ENCODE assay signal across 8 cellular contexts in the genomic region with DNA sequence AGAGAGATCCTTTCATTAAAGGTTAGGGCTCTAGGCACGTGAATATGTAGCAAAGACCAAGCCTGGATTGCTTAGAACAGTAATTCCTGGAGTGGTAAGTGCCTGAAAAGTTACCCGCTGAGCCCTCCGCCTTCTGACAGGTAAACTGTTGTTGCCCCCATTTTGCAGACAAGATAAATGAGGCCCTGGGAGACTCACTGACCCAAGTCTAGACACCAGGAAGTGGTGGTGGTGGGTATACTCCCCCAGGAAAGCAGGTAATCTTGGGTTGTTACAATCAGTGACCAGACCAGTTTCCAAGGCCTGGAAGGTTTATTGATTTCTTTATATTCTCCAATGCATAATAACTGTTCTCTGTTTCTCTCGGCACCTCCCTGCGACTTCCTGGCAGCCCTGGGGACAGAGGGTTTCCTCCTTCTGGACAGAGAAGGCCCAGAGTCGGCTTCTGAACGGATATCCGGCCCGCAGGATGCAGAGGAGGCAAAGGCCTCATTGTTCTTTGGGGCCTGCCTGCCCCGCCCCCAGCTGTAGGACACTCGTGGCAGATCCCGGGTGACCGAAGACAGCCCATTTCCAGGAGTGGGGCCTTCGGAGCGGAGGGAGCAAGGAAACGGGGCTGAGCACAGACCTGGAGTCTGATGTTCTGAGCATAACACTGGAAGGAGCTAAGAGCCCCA. TPM values are rescaled to one million over a fixed set of nuclear protein-coding genes. Genes with fewer than 3 reads are reported as not detected.
DNase-seq lines count a peak whose midpoint lies in the region; ATAC-seq, FAIRE-seq and TF ChIP-seq lines count a peak whose summit lies in the region.

No MANE protein-coding gene starts in this region.

- H3K9ac ChIP-seq in iPS-18a (ENCODE audit: low read length) (no peak overlapping the region), skeletal muscle tissue (ENCODE audit: low read depth in 1 of 3, low read length in 3 of 3) (peak overlapping the region in 2 of 3 donors; percentile 59 to 79)

- H3K4me1 ChIP-seq in iPS-18a (ENCODE audit: control insufficient read depth, low read depth, low read length) (peaks cover 17% of the 10 kb centered on the region), skeletal muscle tissue (ENCODE audit: control insufficient read depth in 3 of 3, insufficient read depth in 3 of 3, low read length in 3 of 3) (peaks cover 18 to 25% (median 25%) of the 10 kb centered on the region in 3 donors)

- peak overlapping the region; percentile 67 for H3K4me3 ChIP-seq in astrocyte of the cerebellum (ENCODE audit: low read depth, low read length)
- H3K4me3 ChIP-seq in iPS-18a (ENCODE audit: low read length): peak overlapping the region; percentile 60
- H3K4me3 ChIP-seq in skeletal muscle tissue (ENCODE audit: low read length in 3 of 3): peak overlapping the region; percentile 57 to 88 (median 87)

- TF ChIP-seq CTCF in astrocyte of the cerebellum (IDR thresholded peaks at IDR 0.05; ENCODE audit: low read depth, low read length, missing control alignments): no peak

- peak; percentile 42 for TF ChIP-seq POLR2A in GM12891 (IDR thresholded peaks at IDR 0.05; ENCODE audit: low read depth, low read length)

- H3K27me3 ChIP-seq in iPS-18a (ENCODE audit: control insufficient read depth, insufficient read depth, low read length) (peaks cover 25% of the 10 kb centered on the region), skeletal muscle tissue (ENCODE audit: control insufficient read depth in 3 of 3, insufficient read depth in 3 of 3, low read length in 3 of 3) (no peaks in the 10 kb centered on the region)

- peak; percentile 31 for ATAC-seq in HG02943 (IDR thresholded peaks at IDR 0.05; ENCODE audit: low read depth, unreplicated experiment)
- ATAC-seq in HG02884 (IDR thresholded peaks at IDR 0.05; ENCODE audit: unreplicated experiment): no peak

- H3K9me3 ChIP-seq in iPS-18a (ENCODE audit: control insufficient read depth, low read depth, low read length): no peaks in the 10 kb centered on the region
- no peaks in the 10 kb centered on the region for H3K9me3 ChIP-seq in skeletal muscle tissue (ENCODE audit: control insufficient read depth in 3 of 3, low read length in 3 of 3)

- peak; percentile 61 for FAIRE-seq in GM12891 (lab: Jason Lieb, UNC)

- in situ Hi-C loops in astrocyte of the cerebellum (cut with HindIII; ENCODE audit: low sequenced_read_pairs): no loop called here

- DNase-seq in GM12891 (ENCODE audit: insufficient read length, low spot score) (no peak), SK-N-DZ (ENCODE audit: low spot score) (peak; percentile 73), astrocyte of the cerebellum (ENCODE audit: low read depth) (no peak), NCI-H526 treated with DMSO at 0.1 percent for 48 hours (lab: John Stamatoyannopoulos, UW) (no peak)

- no peaks in the 10 kb centered on the region for H3K36me3 ChIP-seq in iPS-18a (ENCODE audit: control insufficient read depth, low read depth, low read length)
- no peaks in the 10 kb centered on the region for H3K36me3 ChIP-seq in skeletal muscle tissue (ENCODE audit: control insufficient read depth in 3 of 3, insufficient read depth in 3 of 3, low read length in 3 of 3)

- H3K27ac ChIP-seq in iPS-18a (ENCODE audit: low read length) (no peak overlapping the region), skeletal muscle tissue (ENCODE audit: low read depth, low read length) (peak overlapping the region; percentile 64)

TF ChIP-seq in GM12891, 5 proteins besides CTCF, POLR2A, EP300 and RAD21:
- peak; percentile 27; the same call in 1 of the 2 replicates for TF ChIP-seq TAF1 (IDR thresholded peaks at IDR 0.05; ENCODE audit: low read depth, low read length)
- peak; percentile 58; the same call in 1 of the 2 replicates for TF ChIP-seq POLR2AphosphoS5 (IDR thresholded peaks at IDR 0.05; ENCODE audit: low read depth, low read length)
- no peak for TF ChIP-seq PAX5 (IDR thresholded peaks at IDR 0.05; ENCODE audit: insufficient read depth, low read length, severe bottlenecking)
- no peak for TF ChIP-seq POU2F2 (IDR thresholded peaks at IDR 0.05; ENCODE audit: low read depth, low read length)

RNA-seq across cellular contexts. Expression of gene GRK5, which starts 1.3 kb away (rescaled TPM):
- 13.9 TPM for polyA plus RNA-seq in GM12891 (2012; ENCODE audit: low read depth, missing spikeins)
- 57.8 and 65.3 TPM in 2 replicates for polyA plus RNA-seq in SK-N-DZ (2014; cell fraction: cytosol; rRNA removed)
- polyA plus RNA-seq in SK-N-DZ (2014; cell fraction: nucleus; rRNA removed): 48.9 and 53.5 TPM in 2 replicates
- 12.5 TPM for total RNA-seq in skeletal muscle tissue

RNA-seq across cellular contexts. Expression of gene PRDX3, which starts 27.5 kb away (rescaled TPM):
- polyA plus RNA-seq in GM12891 (2012; ENCODE audit: low read depth, missing spikeins): 134 TPM
- polyA plus RNA-seq in SK-N-DZ (2014; cell fraction: cytosol; rRNA removed): 438 and 453 TPM in 2 replicates
- 217 and 287 TPM in 2 replicates for polyA plus RNA-seq in SK-N-DZ (2014; cell fraction: nucleus; rRNA removed)
- total RNA-seq in skeletal muscle tissue: 89.2 TPM

RNA-seq across cellular contexts. Expression of gene SFXN4, which starts 40.5 kb away (rescaled TPM):
- polyA plus RNA-seq in GM12891 (2012; ENCODE audit: low read depth, missing spikeins): 26.1 TPM
- 47.9 and 341 TPM in 2 replicates for polyA plus RNA-seq in SK-N-DZ (2014; cell fraction: cytosol; rRNA removed)
- 126 and 295 TPM in 2 replicates for polyA plus RNA-seq in SK-N-DZ (2014; cell fraction: nucleus; rRNA removed)
- 19.3 TPM for total RNA-seq in skeletal muscle tissue
